Comparison of ENCODE assay signal across 16 cellular contexts in the genomic region with DNA sequence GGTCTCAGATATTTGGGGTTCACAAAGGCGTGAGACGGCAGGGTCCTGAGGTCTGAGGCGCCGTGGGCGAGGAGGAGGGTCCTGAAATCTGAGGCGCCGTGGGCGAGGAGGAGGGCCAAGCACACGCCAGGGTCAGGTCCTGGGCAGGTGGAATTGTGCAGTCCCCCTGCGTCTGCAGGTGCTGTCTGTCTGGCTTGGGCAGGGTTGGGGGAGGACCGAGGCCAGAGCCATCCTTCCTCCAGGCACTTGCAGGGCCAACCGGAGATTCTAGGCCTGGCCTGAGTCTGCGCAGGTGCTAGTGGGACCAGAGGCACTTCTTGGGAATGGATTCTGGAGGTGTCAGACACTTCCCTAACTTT. TPM values are rescaled to one million over a fixed set of nuclear protein-coding genes. Genes with fewer than 3 reads are reported as not detected.
A peak's percentile ranks its signal among the peaks of the same experiment; 100 is the strongest.
DNase-seq lines count a peak whose midpoint lies in the region; ATAC-seq and TF ChIP-seq lines count a peak whose summit lies in the region.
"Had no signal": no experiment of that assay in that cellular context is flagged by ENCODE, and none has a peak within 500 bp of the region (broad histone marks: within the 10 kb centered on the region; RNA-seq: fewer than 3 reads in every experiment).

No MANE protein-coding gene starts in this region.

- peaks cover 4% of the 10 kb centered on the region for H3K4me1 Mint-ChIP-seq in CD4-positive, alpha-beta T cell (ENCODE audit: low read depth)
- H3K4me1 Mint-ChIP-seq in activated naive CD8-positive, alpha-beta T cell treated with anti-CD3 and anti-CD28 coated beads for 36 hours, result peaks cover 14% of the 10 kb centered on the region

- H3K9me3 ChIP-seq in CD4-positive, alpha-beta T cell (ENCODE audit: control insufficient read depth, low read length), result no peaks in the 10 kb centered on the region
- H3K9me3 ChIP-seq: gastroesophageal sphincter, thoracic aorta had no signal

- POLR2A ChIA-PET in CD4-positive, alpha-beta T cell (lab: Charles Lee), result interaction anchor here (5.5 kb wide), 1 partner anchor 43 kb away, joined by 67 read pairs; the partner anchor contains the start of genes GALNS and TRAPPC2L

- H3K9me3 Mint-ChIP-seq in CD4-positive, alpha-beta T cell, result no peaks in the 10 kb centered on the region
- no peaks in the 10 kb centered on the region for H3K9me3 Mint-ChIP-seq in activated naive CD8-positive, alpha-beta T cell treated with anti-CD3 and anti-CD28 coated beads for 36 hours

- DNase-seq in CD4-positive, alpha-beta T cell, result no peak
- no peak for DNase-seq in activated naive CD8-positive, alpha-beta T cell treated with anti-CD3 and anti-CD28 coated beads for 36 hours
- no peak for DNase-seq in H4 (ENCODE audit: low spot score)
- DNase-seq: activated CD4-positive, CD25-positive, alpha-beta regulatory T cell treated with anti-CD3 and anti-CD28 coated beads, Interleukin-2, amount 50 U/mL, for 72 hours; activated T-cell treated with anti-CD3 and anti-CD28 coated beads, Interleukin-2, amount 50 U/mL, for 48 hours; AML-193; aorta; DMS53; mammary epithelial cell; NCI-H1436 treated with DMSO at 0.1 percent for 48 hours; NCI-H2227 treated with DMSO at 0.1 percent for 48 hours; Right ventricle myocardium superior; T-helper 17 cell had no signal

- no peak for TF ChIP-seq CTCF in CD4-positive, alpha-beta T cell (IDR thresholded peaks at IDR 0.05)

- H3K36me3 Mint-ChIP-seq in CD4-positive, alpha-beta T cell (ENCODE audit: low read depth), result peaks cover 8% of the 10 kb centered on the region
- peaks cover 15% of the 10 kb centered on the region for H3K36me3 Mint-ChIP-seq in activated naive CD8-positive, alpha-beta T cell treated with anti-CD3 and anti-CD28 coated beads for 36 hours

- H3K27me3 ChIP-seq in CD4-positive, alpha-beta T cell (ENCODE audit: control insufficient read depth, insufficient read depth, low read length), result no peaks in the 10 kb centered on the region
- H3K27me3 ChIP-seq: gastroesophageal sphincter had no signal

- H3K27ac ChIP-seq in CD4-positive, alpha-beta T cell (ENCODE audit: low read depth, low read length), result no peak overlapping the region
- H3K27ac ChIP-seq: gastroesophageal sphincter, thoracic aorta had no signal

- H3K27ac Mint-ChIP-seq in CD4-positive, alpha-beta T cell, result no peak overlapping the region
- peak overlapping the region; percentile 8 for H3K27ac Mint-ChIP-seq in activated naive CD8-positive, alpha-beta T cell treated with anti-CD3 and anti-CD28 coated beads for 36 hours

- CTCF ChIA-PET in CD4-positive, alpha-beta T cell (lab: Charles Lee), result interaction anchor here (1.2 to 4.2 kb wide), 2 partner anchors 43 to 77 kb away, joined by 3 to 19 read pairs; partner anchors contain the start of genes GALNS and TRAPPC2L

- intact Hi-C loops in CD4-positive, alpha-beta T cell (cut with DNase I, micrococcal nuclease), result loop anchor here (1.0 to 2.0 kb wide), 2 partner anchors 43 to 353 kb away; partner anchors contain the start of gene TRAPPC2L (in 1 of the 2)

- no peaks in the 10 kb centered on the region for H3K27me3 Mint-ChIP-seq in CD4-positive, alpha-beta T cell
- H3K27me3 Mint-ChIP-seq in activated naive CD8-positive, alpha-beta T cell treated with anti-CD3 and anti-CD28 coated beads for 36 hours, result no peaks in the 10 kb centered on the region
- H3K27me3 Mint-ChIP-seq: T-helper 17 cell had no signal

- ATAC-seq in CD4-positive, alpha-beta T cell (ENCODE audit: poor library complexity), result no peak
- ATAC-seq in esophagus mucosa, result no peak
- ATAC-seq: gastroesophageal sphincter, T-helper 17 cell had no signal

- peak overlapping the region; percentile 60 for H3K4me3 Mint-ChIP-seq in CD4-positive, alpha-beta T cell
- peak overlapping the region; percentile 43 for H3K4me3 Mint-ChIP-seq in activated naive CD8-positive, alpha-beta T cell treated with anti-CD3 and anti-CD28 coated beads for 36 hours
- H3K4me3 Mint-ChIP-seq: T-helper 17 cell had no signal

RNA-seq across cellular contexts. Expression of gene APRT, which starts 2.4 kb away (rescaled TPM):
- total RNA-seq in CD4-positive, alpha-beta T cell, result 100 to 1,000 TPM; 153 to 154 TPM
- total RNA-seq in activated naive CD8-positive, alpha-beta T cell treated with anti-CD3 and anti-CD28 coated beads for 36 hours, result 100 to 1,000 TPM; 241 to 272 TPM
- total RNA-seq in esophagus mucosa, result 207 TPM
- 401 and 554 TPM in 2 replicates for total RNA-seq in H4 (2014; rRNA removed; shearing (Covaris generic))

RNA-seq across cellular contexts. Expression of gene CDT1, which starts 10.5 kb away (rescaled TPM):
- 1 to 10 TPM in 1 of 2 experiments, under 1 TPM in 1; 0.47 to 1.0 TPM for total RNA-seq in CD4-positive, alpha-beta T cell
- 100 to 1,000 TPM; 156 to 158 TPM for total RNA-seq in activated naive CD8-positive, alpha-beta T cell treated with anti-CD3 and anti-CD28 coated beads for 36 hours
- 21.6 TPM for total RNA-seq in esophagus mucosa
- 26.4 and 27.0 TPM in 2 replicates for total RNA-seq in H4 (2014; rRNA removed; shearing (Covaris generic))

RNA-seq across cellular contexts. Expression of gene PIEZO1, which starts 29.1 kb away (rescaled TPM):
- total RNA-seq in CD4-positive, alpha-beta T cell, result 100 to 1,000 TPM; 142 to 146 TPM
- total RNA-seq in activated naive CD8-positive, alpha-beta T cell treated with anti-CD3 and anti-CD28 coated beads for 36 hours, result 10 to 100 TPM; 86.7 to 87.0 TPM
- total RNA-seq in esophagus mucosa, result 64.7 TPM
- total RNA-seq in H4 (2014; rRNA removed; shearing (Covaris generic)), result 35.6 and 47.1 TPM in 2 replicates

RNA-seq across cellular contexts. Expression of gene GALNS, which starts 42.6 kb away (rescaled TPM):
- total RNA-seq in CD4-positive, alpha-beta T cell, result 10 to 100 TPM; 18.4 to 19.7 TPM
- 10 to 100 TPM; 14.7 to 14.9 TPM for total RNA-seq in activated naive CD8-positive, alpha-beta T cell treated with anti-CD3 and anti-CD28 coated beads for 36 hours
- 17.0 TPM for total RNA-seq in esophagus mucosa
- total RNA-seq in H4 (2014; rRNA removed; shearing (Covaris generic)), result 18.2 and 22.7 TPM in 2 replicates

RNA-seq across cellular contexts. Expression of gene TRAPPC2L, which starts 42.8 kb away (rescaled TPM):
- total RNA-seq in CD4-positive, alpha-beta T cell, result 10 to 100 TPM; 48.0 to 48.2 TPM
- 10 to 100 TPM; 81.8 to 91.3 TPM for total RNA-seq in activated naive CD8-positive, alpha-beta T cell treated with anti-CD3 and anti-CD28 coated beads for 36 hours
- 61.0 TPM for total RNA-seq in esophagus mucosa
- total RNA-seq in H4 (2014; rRNA removed; shearing (Covaris generic)), result 50.7 and 54.2 TPM in 2 replicates

Comparison
In these comparisons a context has a peak if more than half of its experiments do, and no peak if none do; other contexts are left out.
1. RNA of gene CDT1, which starts 10.5 kb away (total RNA-seq): 156 to 158 TPM in activated naive CD8-positive, alpha-beta T cell treated with anti-CD3 and anti-CD28 coated beads for 36 hours, 26.4 to 27.0 TPM in H4 and 21.6 TPM in esophagus mucosa (single experiment); 0.47 to 1.0 TPM in CD4-positive, alpha-beta T cell; every median in the first group is over 10 times any median in the second.